ENCODE assay signal across 9 cellular contexts in the genomic region with DNA sequence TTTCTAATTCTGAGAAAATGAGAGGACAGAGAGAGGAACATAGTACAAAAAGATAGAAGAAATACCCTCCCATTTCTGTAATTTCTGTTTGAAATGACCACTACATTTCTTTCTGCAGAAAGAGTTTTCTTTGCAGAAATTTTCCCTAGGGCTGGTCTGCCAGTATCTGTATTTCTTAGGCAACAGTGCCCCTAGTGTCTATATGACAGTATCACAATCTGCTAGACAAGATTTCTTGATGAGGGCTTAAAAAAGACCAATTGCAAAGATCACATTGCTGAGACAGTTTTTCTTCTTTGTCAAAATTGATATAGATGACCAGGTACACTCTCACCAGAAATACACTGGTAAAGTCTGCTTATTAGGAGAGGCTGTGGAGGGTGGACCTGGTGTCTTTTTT.
DNase-seq lines count a peak whose midpoint lies in the region; ATAC-seq, FAIRE-seq and TF ChIP-seq lines count a peak whose summit lies in the region.
"Had no signal": no experiment of that assay in that cellular context is flagged by ENCODE, and none has a peak within 500 bp of the region (broad histone marks: within the 10 kb centered on the region; RNA-seq: fewer than 3 reads in every experiment).

No MANE protein-coding gene starts in this region.

- ATAC-seq in activated T-cell treated with anti-CD3 and anti-CD28 coated beads, Interleukin-2, amount 50 U/mL, for 72 hours (replicated peaks in 1 of 2), result no peak
- ATAC-seq in effector memory CD8-positive, alpha-beta T cell (replicated peaks), result no peak

- no peak overlapping the region for H3K27ac ChIP-seq in keratinocyte (ENCODE audit: control insufficient read depth, insufficient read depth, low read length)

- H3K9me3 Mint-ChIP-seq in activated T-cell treated with anti-CD3 and anti-CD28 coated beads, Interleukin-2, amount 50 U/mL, for 72 hours, result peaks cover 2 to 3% of the 10 kb centered on the region in 2 donors
- no peaks in the 10 kb centered on the region for H3K9me3 Mint-ChIP-seq in effector memory CD8-positive, alpha-beta T cell

- peaks cover 23% of the 10 kb centered on the region for H3K27me3 Mint-ChIP-seq in activated T-cell treated with anti-CD3 and anti-CD28 coated beads, Interleukin-2, amount 50 U/mL, for 72 hours (ENCODE audit: low read depth)
- H3K27me3 Mint-ChIP-seq in effector memory CD8-positive, alpha-beta T cell, result peaks cover 0 to 4% of the 10 kb centered on the region in 2 donors

- peak; percentile 16 for DNase-seq in NOMO-1 treated with DMSO at 0.1 percent for 48 hours (lab: John Stamatoyannopoulos, UW; ENCODE audit: unreplicated experiment)
- no peak for DNase-seq in NOMO-1 treated with dmso at 0.1 percent for 144 hours (lab: John Stamatoyannopoulos, UW; ENCODE audit: unreplicated experiment)
- peak; percentile 19 for DNase-seq in LoVo (ENCODE audit: low spot score)
- DNase-seq in adipocyte (ENCODE audit: low read depth), result peak; percentile 60
- no peak for DNase-seq in keratinocyte (ENCODE audit: low read depth, low spot score)
- DNase-seq in mucosa of gallbladder (ENCODE audit: low spot score), result no peak
- DNase-seq in activated T-cell treated with anti-CD3 and anti-CD28 coated beads, Interleukin-2, amount 50 U/mL, for 72 hours, result no peak
- DNase-seq in effector memory CD8-positive, alpha-beta T cell, result no peak

- peak in 2 of 3 experiments; percentile 40 to 52 for TF ChIP-seq CTCF in keratinocyte (optimal IDR thresholded peaks at IDR 0.05 in 1 of 3, IDR thresholded peaks at IDR 0.05 in 1 of 3, conservative IDR thresholded peaks at IDR 0.05 in 1 of 3; ENCODE audit: extremely low read depth in 1 of 3, insufficient read depth in 2 of 3, low read length in 3 of 3)

- no peaks in the 10 kb centered on the region for H4K20me1 ChIP-seq in keratinocyte (ENCODE audit: control insufficient read depth, extremely low read depth, insufficient read depth, low read length)

- H3K27me3 ChIP-seq in adipocyte (replicated peaks; ENCODE audit: control insufficient read depth, insufficient read depth, low read length) (no peaks in the 10 kb centered on the region), keratinocyte (ENCODE audit: control insufficient read depth, extremely low read depth, insufficient read depth, low read length) (no peaks in the 10 kb centered on the region)

- no peaks in the 10 kb centered on the region for H3K9me1 ChIP-seq in keratinocyte (ENCODE audit: control insufficient read depth, extremely low read depth, insufficient read depth, low read length)

- no peak overlapping the region for H2AFZ ChIP-seq in keratinocyte (ENCODE audit: control insufficient read depth, low read length)

- no peak overlapping the region for H3K4me3 ChIP-seq in adipocyte (ENCODE audit: low read length)
- H3K4me3 ChIP-seq in keratinocyte (ENCODE audit: control insufficient read depth in 2 of 3, extremely low read depth in 1 of 3, insufficient read depth in 2 of 3, low read depth in 1 of 3, low read length in 3 of 3), result no peak overlapping the region

- no peak overlapping the region for H3K9ac ChIP-seq in adipocyte (ENCODE audit: low read length)
- H3K9ac ChIP-seq in keratinocyte (ENCODE audit: control insufficient read depth, extremely low read depth, insufficient read depth, low read length), result no peak overlapping the region

- no peak overlapping the region for H3K27ac Mint-ChIP-seq in activated T-cell treated with anti-CD3 and anti-CD28 coated beads, Interleukin-2, amount 50 U/mL, for 72 hours
- no peak overlapping the region for H3K27ac Mint-ChIP-seq in effector memory CD8-positive, alpha-beta T cell

- H3K4me1 Mint-ChIP-seq in activated T-cell treated with anti-CD3 and anti-CD28 coated beads, Interleukin-2, amount 50 U/mL, for 72 hours (ENCODE audit: low read depth), result no peaks in the 10 kb centered on the region
- H3K4me1 Mint-ChIP-seq in effector memory CD8-positive, alpha-beta T cell (ENCODE audit: low read depth in 2 of 2), result no peaks in the 10 kb centered on the region

- H3K79me2 ChIP-seq in keratinocyte (ENCODE audit: control insufficient read depth, insufficient read depth, low read length), result no peaks in the 10 kb centered on the region

- no peaks in the 10 kb centered on the region for H3K4me1 ChIP-seq in adipocyte (ENCODE audit: control insufficient read depth, insufficient read depth, low read length)
- H3K4me1 ChIP-seq in keratinocyte (ENCODE audit: control insufficient read depth, extremely low read depth, insufficient read depth, low read length), result no peaks in the 10 kb centered on the region

- dilution Hi-C loops in keratinocyte (cut with MboI; ENCODE audit: extremely low pct_ligation_motif_present, low sequenced_read_pairs), result no loop called here

- H3K36me3 Mint-ChIP-seq in activated T-cell treated with anti-CD3 and anti-CD28 coated beads, Interleukin-2, amount 50 U/mL, for 72 hours (ENCODE audit: insufficient read depth in 2 of 2), result no peaks in the 10 kb centered on the region
- H3K36me3 Mint-ChIP-seq in effector memory CD8-positive, alpha-beta T cell (ENCODE audit: insufficient read depth), result no peaks in the 10 kb centered on the region

- H3K4me2 ChIP-seq in keratinocyte (ENCODE audit: control insufficient read depth, extremely low read depth, insufficient read depth, low read depth, low read length), result no peak overlapping the region

- peaks cover 14% of the 10 kb centered on the region for H3K9me3 ChIP-seq in adipocyte (ENCODE audit: control insufficient read depth, low read length)
- H3K9me3 ChIP-seq in keratinocyte (ENCODE audit: control insufficient read depth, low read depth, low read length), result no peaks in the 10 kb centered on the region

- FAIRE-seq in keratinocyte (lab: Jason Lieb, UNC), result no peak
- FAIRE-seq: TTC549 had no signal

- H3K36me3 ChIP-seq in adipocyte (ENCODE audit: control insufficient read depth, insufficient read depth, low read length, severe bottlenecking) (no peaks in the 10 kb centered on the region), keratinocyte (ENCODE audit: control insufficient read depth in 2 of 2, extremely low read depth in 1 of 2, insufficient read depth in 2 of 2, low read length in 2 of 2) (no peaks in the 10 kb centered on the region)

- H3K4me3 Mint-ChIP-seq in activated T-cell treated with anti-CD3 and anti-CD28 coated beads, Interleukin-2, amount 50 U/mL, for 72 hours, result no peak overlapping the region
- H3K4me3 Mint-ChIP-seq in effector memory CD8-positive, alpha-beta T cell, result no peak overlapping the region

Comparison
In these comparisons a context has a peak if more than half of its experiments do, and no peak if none do; other contexts are left out.
1. DNase-seq: peak in NOMO-1 treated with DMSO at 0.1 percent for 48 hours (single experiment), LoVo (single experiment) and adipocyte (single experiment); none in NOMO-1 treated with dmso at 0.1 percent for 144 hours (single experiment), keratinocyte (single experiment), mucosa of gallbladder (single experiment), activated T-cell treated with anti-CD3 and anti-CD28 coated beads, Interleukin-2, amount 50 U/mL, for 72 hours (0 of 2) and effector memory CD8-positive, alpha-beta T cell (0 of 3).